In genomic region chr3:150749218-150749617, GRCh38 we compare ENCODE assay signal across 18 cellular contexts. TPM values are rescaled to one million over a fixed set of nuclear protein-coding genes. Genes with fewer than 3 reads are reported as not detected.
"Had no signal": no experiment of that assay in that cellular context is flagged by ENCODE, and none has a peak within 500 bp of the region (broad histone marks: within the 10 kb centered on the region; RNA-seq: fewer than 3 reads in every experiment).

No MANE protein-coding gene starts in this region.

- H3K27ac ChIP-seq: colonic mucosa had no signal

- DNase-seq: activated CD4-positive, alpha-beta T cell treated with anti-CD3 and anti-CD28 coated beads, Interleukin-2, amount 50 U/mL, for 48 hours; activated CD8-positive, alpha-beta memory T cell treated with anti-CD3 and anti-CD28 coated beads, Interleukin-2, amount 10 ng/mL, durations not matched to agents 7 days and 5 days; activated naive CD8-positive, alpha-beta T cell treated with anti-CD3 and anti-CD28 coated beads, Interleukin-2, amount 10 ng/mL, durations not matched to agents 7 days and 5 days; colonic mucosa; effector CD4-positive, alpha-beta T cell; heart right ventricle; left ventricle myocardium inferior; mesendoderm; stimulated activated CD4-positive, alpha-beta T cell treated with anti-CD3 and anti-CD28 coated beads, Interleukin-15, amount 100 ng/mL, for 24 hours; stimulated activated CD4-positive, alpha-beta T cell treated with anti-CD3 and anti-CD28 coated beads, Interleukin-4, amount 100 ng/mL, for 24 hours; T-helper 2 cell; tibial artery; uterus had no signal

- ATAC-seq: activated CD4-positive, CD25-positive, alpha-beta regulatory T cell treated with anti-CD3 and anti-CD28 coated beads, Interleukin-2, amount 50 U/mL, for 24 hours; activated CD8-positive, alpha-beta memory T cell treated with anti-CD3 and anti-CD28 coated beads, Interleukin-2, amount 10 ng/mL, durations not matched to agents 7 days and 5 days; heart right ventricle had no signal

- H3K4me3 Mint-ChIP-seq: activated CD8-positive, alpha-beta memory T cell treated with anti-CD3 and anti-CD28 coated beads, Interleukin-2, amount 10 ng/mL, durations not matched to agents 7 days and 5 days; activated naive CD8-positive, alpha-beta T cell treated with anti-CD3 and anti-CD28 coated beads, Interleukin-2, amount 10 ng/mL, durations not matched to agents 7 days and 5 days had no signal

- H3K27ac Mint-ChIP-seq: activated naive CD8-positive, alpha-beta T cell treated with anti-CD3 and anti-CD28 coated beads, Interleukin-2, amount 10 ng/mL, durations not matched to agents 7 days and 5 days; activated T-helper 2 cell treated with anti-CD3 and anti-CD28 coated beads, Interferon-gamma antibody, Interleukin-2, Interleukin-4, amounts not matched to agents 10 μg/mL and 5 μg/mL and 100 μg/mL, durations not matched to agents 14 hours and 24 hours and 36 hours had no signal

- H3K27me3 Mint-ChIP-seq: activated CD8-positive, alpha-beta memory T cell treated with anti-CD3 and anti-CD28 coated beads, Interleukin-2, amount 10 ng/mL, durations not matched to agents 7 days and 5 days; activated naive CD8-positive, alpha-beta T cell treated with anti-CD3 and anti-CD28 coated beads, Interleukin-2, amount 10 ng/mL, durations not matched to agents 7 days and 5 days had no signal

- H3K36me3 ChIP-seq: colonic mucosa, left ventricle myocardium inferior, tibial artery, uterus had no signal

- H3K4me3 ChIP-seq: colonic mucosa, heart right ventricle, left ventricle myocardium inferior, tibial artery, uterus had no signal

- H3K27me3 ChIP-seq: colonic mucosa, heart right ventricle, tibial artery, uterus had no signal

- H3K9me3 Mint-ChIP-seq: activated naive CD8-positive, alpha-beta T cell treated with anti-CD3 and anti-CD28 coated beads, Interleukin-2, amount 10 ng/mL, durations not matched to agents 7 days and 5 days; activated T-helper 2 cell treated with anti-CD3 and anti-CD28 coated beads, Interferon-gamma antibody, Interleukin-2, Interleukin-4, amounts not matched to agents 10 μg/mL and 5 μg/mL and 100 μg/mL, durations not matched to agents 14 hours and 24 hours and 36 hours had no signal

- H3K9me3 ChIP-seq: colonic mucosa, heart right ventricle, left ventricle myocardium inferior, tibial artery, uterus had no signal

RNA-seq across cellular contexts. Expression of gene ERICH6, which starts 45.5 kb away (rescaled TPM):
- total RNA-seq: activated CD8-positive, alpha-beta memory T cell treated with anti-CD3 and anti-CD28 coated beads, Interleukin-2, amount 10 ng/mL, durations not matched to agents 7 days and 5 days; colonic mucosa; skeletal muscle tissue; uterus had no signal
- polyA plus RNA-seq: fibroblast of lung, heart right ventricle, neural cell had no signal
